ENCODE assay signal across 9 cellular contexts in genomic region chr16:14988092-14988491, GRCh38. TPM values are rescaled to one million over a fixed set of nuclear protein-coding genes. Genes with fewer than 3 reads are reported as not detected.
DNase-seq lines count a peak whose midpoint lies in the region; ATAC-seq, FAIRE-seq and TF ChIP-seq lines count a peak whose summit lies in the region.
"Not testable (repeated sequence)": the region's sequence is repeated elsewhere in the genome, so short reads cannot be mapped to it uniquely, and the experiment has no call there.
"Had no signal": no experiment of that assay in that cellular context is flagged by ENCODE, and none has a peak within 500 bp of the region (broad histone marks: within the 10 kb centered on the region; RNA-seq: fewer than 3 reads in every experiment).

No MANE protein-coding gene starts in this region.

- not testable (repeated sequence) for H2BK120ac ChIP-seq in H1 (replicated peaks; ENCODE audit: low read depth, low read length); trophoblast cell (ENCODE audit: insufficient read depth, low read length, poor library complexity)

- not testable (repeated sequence) for H3K18ac ChIP-seq in H1 (ENCODE audit: extremely low read depth, low read length); trophoblast cell (ENCODE audit: low read length)

- not testable (repeated sequence) for H2AFZ ChIP-seq in H1 (ENCODE audit: low read length); trophoblast cell (ENCODE audit: insufficient read depth, low read length, poor library complexity)

- not testable (repeated sequence) for TF ChIP-seq EP300 in H1 (IDR thresholded peaks at IDR 0.05; ENCODE audit: borderline replicate concordance in 1 of 2, low read depth in 2 of 2, low read length in 2 of 2)

- not testable (repeated sequence) for H3K4me3 ChIP-seq in BLaER1; H1 (ENCODE audit: extremely low read depth in 1 of 4, insufficient read depth in 2 of 4, low read depth in 3 of 4, low read length in 4 of 4); heart right ventricle; lower lobe of right lung; trophoblast cell (ENCODE audit: low read depth, low read length); upper lobe of right lung

- not testable (repeated sequence) for H3K9me3 Mint-ChIP-seq in natural killer cell treated with Interleukin-12 subunit alpha and Interleukin-12 subunit beta and Interleukin-15 and Interleukin-18, amount 100 ng/mL, for 72 hours

- H3K27ac ChIP-seq in BLaER1; H1 (ENCODE audit: low read depth, low read length); heart right ventricle; lower lobe of right lung; trophoblast cell (ENCODE audit: low read depth, low read length); upper lobe of right lung: not testable (repeated sequence)

- intact Hi-C loops in heart right ventricle (cut with DNase I); lower lobe of right lung (cut with DNase I); upper lobe of right lung (cut with DNase I): not testable (repeated sequence)

- not testable (repeated sequence) for H3K23me2 ChIP-seq in H1 (ENCODE audit: low read depth, low read length)

- not testable (repeated sequence) for H4K91ac ChIP-seq in H1 (replicated peaks; ENCODE audit: insufficient read length, low read length); trophoblast cell (ENCODE audit: low read depth, low read length)

- TF ChIP-seq POLR2A in H1 (IDR thresholded peaks at IDR 0.05; ENCODE audit: control extremely low read depth in 1 of 2, low read depth in 2 of 2, low read length in 2 of 2) = not testable (repeated sequence)

- not testable (repeated sequence) for H3K27ac Mint-ChIP-seq in natural killer cell treated with Interleukin-12 subunit alpha and Interleukin-12 subunit beta and Interleukin-15 and Interleukin-18, amount 100 ng/mL, for 72 hours

- H3K4ac ChIP-seq in H1 (replicated peaks; ENCODE audit: insufficient read length, low read depth, low read length) = not testable (repeated sequence)
- H3K4ac ChIP-seq in trophoblast cell (ENCODE audit: low read depth, low read length) = peak overlapping the region; percentile 24

- H2BK5ac ChIP-seq in H1 (ENCODE audit: low read depth, low read length); trophoblast cell (ENCODE audit: low read depth, low read length, poor library complexity): not testable (repeated sequence)

- FAIRE-seq in HTR-8/SVneo (lab: Jason Lieb, UNC) = peak; percentile 38
- FAIRE-seq in H1 (lab: Jason Lieb, UNC) = not testable (repeated sequence)

- H3K36me3 ChIP-seq in BLaER1 (peaks cover 66% of the 10 kb centered on the region), heart right ventricle (peaks cover 0 to 44% (median 17%) of the 10 kb centered on the region in 9 donors), lower lobe of right lung (peaks cover 38% of the 10 kb centered on the region), trophoblast cell (ENCODE audit: control insufficient read depth in 1 of 2, insufficient read depth in 2 of 2, low read length in 2 of 2) (peaks cover 22 to 35% of the 10 kb centered on the region in 2 experiments), upper lobe of right lung (peaks cover 41% of the 10 kb centered on the region)
- not testable (repeated sequence) for H3K36me3 ChIP-seq in H1 (ENCODE audit: control insufficient read depth in 2 of 4, insufficient read depth in 4 of 4, low read length in 3 of 4)

- H3K14ac ChIP-seq in H1 (ENCODE audit: insufficient read length); trophoblast cell (ENCODE audit: low read length): not testable (repeated sequence)

- H3K27me3 ChIP-seq in BLaER1; H1 (replicated peaks in 1 of 4; ENCODE audit: control insufficient read depth in 3 of 4, extremely low read depth in 1 of 4, insufficient read depth in 3 of 4, low read length in 3 of 4); heart right ventricle; lower lobe of right lung (ENCODE audit: low read depth); trophoblast cell (ENCODE audit: insufficient read depth, low read length); upper lobe of right lung: not testable (repeated sequence)

- peak overlapping the region; percentile 82 for H3K4me2 ChIP-seq in BLaER1
- not testable (repeated sequence) for H3K4me2 ChIP-seq in H1 (ENCODE audit: insufficient read depth in 1 of 2, low read depth in 2 of 2, low read length in 2 of 2); trophoblast cell (ENCODE audit: low read length)

- DNase-seq in HTR-8/SVneo (ENCODE audit: insufficient read length, low spot score); H1 (ENCODE audit: low read depth in 1 of 2, low spot score in 2 of 2); heart right ventricle; lower lobe of right lung; natural killer cell treated with Interleukin-12 subunit alpha and Interleukin-12 subunit beta and Interleukin-15 and Interleukin-18, amount 100 ng/mL, for 72 hours (ENCODE audit: low spot score); trophoblast cell; upper lobe of right lung: not testable (repeated sequence)

- H4K5ac ChIP-seq in H1 (ENCODE audit: insufficient read length, low read depth, low read length) = not testable (repeated sequence)

- POLR2A ChIA-PET in H1 (lab: Charles Lee; ENCODE audit: partially characterized antibody) = not testable (repeated sequence)

- H3K36me3 Mint-ChIP-seq in natural killer cell treated with Interleukin-12 subunit alpha and Interleukin-12 subunit beta and Interleukin-15 and Interleukin-18, amount 100 ng/mL, for 72 hours = not testable (repeated sequence)

- peaks cover 38% of the 10 kb centered on the region for H3K4me1 ChIP-seq in BLaER1
- H3K4me1 ChIP-seq in H1 (replicated peaks in 1 of 4; ENCODE audit: control insufficient read depth in 3 of 4, insufficient read depth in 4 of 4, low read length in 3 of 4); heart right ventricle; lower lobe of right lung; trophoblast cell (ENCODE audit: control insufficient read depth in 1 of 2, insufficient read depth in 2 of 2, low read length in 2 of 2); upper lobe of right lung: not testable (repeated sequence)

- ATAC-seq in heart right ventricle = peak in 6 of 8 donors; percentile 4 to 35 (median 26)
- ATAC-seq in lower lobe of right lung = peak; percentile 12 to 13
- ATAC-seq in natural killer cell treated with Interleukin-12 subunit alpha and Interleukin-12 subunit beta and Interleukin-15 and Interleukin-18, amount 100 ng/mL, for 72 hours = peak; percentile 28 to 50
- peak; percentile 31 for ATAC-seq in upper lobe of right lung

- not testable (repeated sequence) for H3K4me3 Mint-ChIP-seq in natural killer cell treated with Interleukin-12 subunit alpha and Interleukin-12 subunit beta and Interleukin-15 and Interleukin-18, amount 100 ng/mL, for 72 hours

- H2BK15ac ChIP-seq in H1 (ENCODE audit: low read length) = not testable (repeated sequence)

- H3K27me3 Mint-ChIP-seq in natural killer cell treated with Interleukin-12 subunit alpha and Interleukin-12 subunit beta and Interleukin-15 and Interleukin-18, amount 100 ng/mL, for 72 hours = not testable (repeated sequence)

- H2AK5ac ChIP-seq in H1 (ENCODE audit: low read depth, low read length); trophoblast cell (ENCODE audit: low read length): not testable (repeated sequence)

- H3K9ac ChIP-seq in BLaER1; H1 (replicated peaks in 1 of 4; ENCODE audit: extremely low read depth in 1 of 4, low read depth in 3 of 4, low read length in 3 of 4); trophoblast cell (ENCODE audit: low read length): not testable (repeated sequence)

- not testable (repeated sequence) for H4K12ac ChIP-seq in trophoblast cell (ENCODE audit: low read depth, low read length)

- H3K79me1 ChIP-seq in H1 (ENCODE audit: low read depth, low read length); trophoblast cell (ENCODE audit: low read length): not testable (repeated sequence)

- not testable (repeated sequence) for H2BK12ac ChIP-seq in H1 (ENCODE audit: low read depth, low read length); trophoblast cell (ENCODE audit: low read length)

- H3K79me2 ChIP-seq in H1 (ENCODE audit: control insufficient read depth in 1 of 2, insufficient read depth in 2 of 2, low read length in 2 of 2) = peaks cover 0 to 37% of the 10 kb centered on the region in 2 experiments; a peak in 2 of 4 replicates
- not testable (repeated sequence) for H3K79me2 ChIP-seq in trophoblast cell (ENCODE audit: control insufficient read depth, insufficient read depth, low read length, poor library complexity)

- not testable (repeated sequence) for TF ChIP-seq RAD21 in H1 (IDR thresholded peaks at IDR 0.05 in 1 of 2, conservative IDR thresholded peaks at IDR 0.05 in 1 of 2; ENCODE audit: low read depth in 2 of 2, low read length in 2 of 2)

- H3K4me1 Mint-ChIP-seq in natural killer cell treated with Interleukin-12 subunit alpha and Interleukin-12 subunit beta and Interleukin-15 and Interleukin-18, amount 100 ng/mL, for 72 hours (ENCODE audit: low read depth in 2 of 2) = peaks cover 13 to 24% of the 10 kb centered on the region in 2 donors

- H4K8ac ChIP-seq in H1 (ENCODE audit: extremely low read depth, insufficient read depth, low read length) = peak overlapping the region; percentile 51; the same call in 1 of the 2 replicates
- not testable (repeated sequence) for H4K8ac ChIP-seq in trophoblast cell (ENCODE audit: low read depth, low read length)

- not testable (repeated sequence) for H2BK20ac ChIP-seq in H1 (ENCODE audit: low read length)

- H3K56ac ChIP-seq in H1 (replicated peaks; ENCODE audit: insufficient read length, low read depth, low read length) = not testable (repeated sequence)

- H3K23ac ChIP-seq in H1 (ENCODE audit: insufficient read length); trophoblast cell (ENCODE audit: low read length): not testable (repeated sequence)

- CTCF ChIA-PET in H1 (lab: Charles Lee; ENCODE audit: partially characterized antibody) = not testable (repeated sequence)

- TF ChIP-seq CTCF in H1 (IDR thresholded peaks at IDR 0.05; ENCODE audit: control extremely low read depth in 1 of 3, insufficient read depth in 1 of 3, low read depth in 1 of 3, low read length in 3 of 3); heart right ventricle (IDR thresholded peaks at IDR 0.05); lower lobe of right lung (IDR thresholded peaks at IDR 0.05); upper lobe of right lung (IDR thresholded peaks at IDR 0.05): not testable (repeated sequence)

- 85% methylated on average over 7 of the region's 8 CpGs; no CpG with 5 or more reads in 1 of the 2 experiments for WGBS in H1 (ENCODE audit: extremely low coverage in 1 of 2, insufficient coverage in 1 of 2, insufficient read length in 1 of 2, insufficient replicate concordance in 2 of 2, low coverage in 1 of 2, low lambda C conversion rate in 2 of 2, missing lambda C conversion rate in 1 of 2), 2 experiments
- WGBS in heart right ventricle, 2 donors = 77% methylated on average over 8 of the region's 8 CpGs
- no CpG with 5 or more reads among the region's 8 CpGs for WGBS in trophoblast cell (ENCODE audit: extremely low coverage, insufficient coverage, insufficient read length)

- H3K9me3 ChIP-seq in BLaER1 = peaks cover 19% of the 10 kb centered on the region
- H3K9me3 ChIP-seq in H1 (ENCODE audit: insufficient read depth in 2 of 2, low read depth in 1 of 2, low read length in 1 of 2); heart right ventricle; lower lobe of right lung; trophoblast cell (ENCODE audit: insufficient read depth, low read depth, low read length); upper lobe of right lung: not testable (repeated sequence)

- peaks cover 94% of the 10 kb centered on the region for H4K20me1 ChIP-seq in BLaER1
- not testable (repeated sequence) for H4K20me1 ChIP-seq in H1 (replicated peaks in 1 of 2; ENCODE audit: control insufficient read depth in 1 of 2, insufficient read depth in 2 of 2, low read length in 2 of 2)

RNA-seq across cellular contexts. Expression of gene PDXDC1, which starts 13.3 kb away (rescaled TPM):
- total RNA-seq in H1 (2021; fragmentation: NEBNext Ultra II Directional; extraction: Animal tissue kit (Norgen Biotek cat#: 25700)) = 118 and 123 TPM in 2 replicates
- polyA plus RNA-seq in H1 (2011; rRNA removed) (46.3 and 56.6 TPM in 2 replicates), heart right ventricle (10 to 100 TPM; 24.9 to 41.0 TPM)
- polyA plus RNA-seq in H1 (2011; cell fraction: cytosol; rRNA removed) = 71.2 TPM
- 69.2 TPM for polyA plus RNA-seq in H1 (2011; cell fraction: nucleus; rRNA removed)
- 82.7 to 93.1 TPM (median 88.1 TPM) in 4 replicates for polyA plus RNA-seq in H1 (2012, experiment 1 of 2)
- polyA plus RNA-seq in H1 (2012, experiment 2 of 2) = 14.1 TPM
- 53.2 TPM for polyA plus RNA-seq in H1 (2013, experiment 1 of 2)
- 55.1 TPM for polyA plus RNA-seq in H1 (2013, experiment 2 of 2)
- polyA minus RNA-seq in H1 (2011; rRNA and poly(A)+ RNA removed) = 115 and 169 TPM in 2 replicates
- polyA minus RNA-seq in H1 (2011; cell fraction: cytosol; rRNA and poly(A)+ RNA removed) = 43.0 TPM
- 64.1 TPM for polyA minus RNA-seq in H1 (2011; cell fraction: nucleus; rRNA and poly(A)+ RNA removed)
- total RNA-seq in heart right ventricle (10 to 100 TPM; 63.9 to 88.5 (median 72.0) TPM), lower lobe of right lung (103 TPM), upper lobe of right lung (100 TPM)
- 10 to 100 TPM; 68.9 to 70.2 TPM for total RNA-seq in natural killer cell treated with Interleukin-12 subunit alpha and Interleukin-12 subunit beta and Interleukin-15 and Interleukin-18, amount 100 ng/mL, for 72 hours
- 90.1 and 92.1 TPM in 2 replicates for polyA plus RNA-seq in trophoblast cell (2013)

RNA-seq across cellular contexts. Expression of gene NPIPA1, which starts 50.8 kb away (rescaled TPM):
- 85.1 and 97.8 TPM in 2 replicates for total RNA-seq in H1 (2021; fragmentation: NEBNext Ultra II Directional; extraction: Animal tissue kit (Norgen Biotek cat#: 25700))
- 58.1 and 60.0 TPM in 2 replicates for polyA plus RNA-seq in H1 (2011; rRNA removed)
- polyA plus RNA-seq in H1 (2011; cell fraction: cytosol; rRNA removed) = 65.3 TPM
- polyA plus RNA-seq in H1 (2011; cell fraction: nucleus; rRNA removed) = 399 TPM
- polyA plus RNA-seq in H1 (2012, experiment 1 of 2) = 104 to 149 TPM (median 126 TPM) in 4 replicates
- polyA plus RNA-seq in H1 (2012, experiment 2 of 2) = 59.0 TPM
- polyA plus RNA-seq in H1 (2013, experiment 1 of 2) = 69.4 TPM
- 64.8 TPM for polyA plus RNA-seq in H1 (2013, experiment 2 of 2)
- polyA minus RNA-seq in H1 (2011; rRNA and poly(A)+ RNA removed) = 36.0 and 48.5 TPM in 2 replicates
- polyA minus RNA-seq in H1 (2011; cell fraction: cytosol; rRNA and poly(A)+ RNA removed) = 37.4 TPM
- polyA minus RNA-seq in H1 (2011; cell fraction: nucleus; rRNA and poly(A)+ RNA removed) = 101 TPM
- 10 to 100 TPM; 31.2 to 52.1 (median 39.5) TPM for total RNA-seq in heart right ventricle
- polyA plus RNA-seq in heart right ventricle = 100 to 1,000 TPM in 1 of 2 donors, 10 to 100 TPM in 1; 45.0 to 165 TPM
- total RNA-seq in lower lobe of right lung = 90.9 TPM
- total RNA-seq in natural killer cell treated with Interleukin-12 subunit alpha and Interleukin-12 subunit beta and Interleukin-15 and Interleukin-18, amount 100 ng/mL, for 72 hours = 100 to 1,000 TPM in 1 of 2 donors, 10 to 100 TPM in 1; 63.6 to 156 TPM
- polyA plus RNA-seq in trophoblast cell (2013) = 45.8 and 48.2 TPM in 2 replicates
- total RNA-seq in upper lobe of right lung = 91.6 TPM
- polyA plus RNA-seq: CD14-positive monocyte had no signal
